12 cellular contexts compared by ENCODE assay signal in genomic region chr20:22462975-22463914, GRCh38.
DNase-seq lines count a peak whose midpoint lies in the region; ATAC-seq and TF ChIP-seq lines count a peak whose summit lies in the region.
"Had no signal": no experiment of that assay in that cellular context is flagged by ENCODE, and none has a peak within 500 bp of the region (broad histone marks: within the 10 kb centered on the region; RNA-seq: fewer than 3 reads in every experiment).

No MANE protein-coding gene starts in this region.

- H3K27ac ChIP-seq in PC-3 (ENCODE audit: low read length) = peak overlapping the region; percentile 79
- H3K27ac ChIP-seq in left lung = no peak overlapping the region
- H3K27ac ChIP-seq in effector memory CD4-positive, alpha-beta T cell (ENCODE audit: insufficient read depth, low read length, poor library complexity, severe bottlenecking) = no peak overlapping the region

- H2AFZ ChIP-seq in PC-3 (ENCODE audit: low read length) = peak overlapping the region; percentile 53

- H3K9me3 ChIP-seq in PC-3 (ENCODE audit: low read length) (no peaks in the 10 kb centered on the region), left lung (no peaks in the 10 kb centered on the region)
- no peaks in the 10 kb centered on the region for H3K9me3 ChIP-seq in effector memory CD4-positive, alpha-beta T cell (ENCODE audit: control insufficient read depth, low read length)

- intact Hi-C loops in PC-3 (cut with micrococcal nuclease) = no loop called here
- intact Hi-C loops in left lung (cut with DNase I) = no loop called here

- BruUV-seq in PC-3 (replicated peaks; lab: Mats Ljungman, UMichigan) = no TSS peak

- no peaks in the 10 kb centered on the region for H4K20me1 ChIP-seq in PC-3 (ENCODE audit: low read length)

- no peaks in the 10 kb centered on the region for H3K79me2 ChIP-seq in PC-3 (ENCODE audit: low read length)

- TF ChIP-seq CTCF in PC-3 (conservative IDR thresholded peaks at IDR 0.05; ENCODE audit: low read depth, low read length) (no peak), left lung (IDR thresholded peaks at IDR 0.05) (no peak)

- ATAC-seq in PC-3 = peak; percentile 80
- peak; percentile 68 for ATAC-seq in left lung
- ATAC-seq in HG02623 (IDR thresholded peaks at IDR 0.05; ENCODE audit: unreplicated experiment) = no peak
- ATAC-seq in GM18861 (IDR thresholded peaks at IDR 0.05; ENCODE audit: unreplicated experiment) = no peak
- ATAC-seq: activated T-cell treated with anti-CD3 and anti-CD28 coated beads, Interleukin-2, amount 50 U/mL, for 72 hours; stimulated activated naive B cell treated with anti-CD40 and anti-IgM and Interleukin-4, amounts not matched to agents 10 μg/mL and 1 μg/mL and 100 μg/mL, for 72 hours had no signal

- CTCF ChIA-PET in PC-3 (lab: Charles Lee) = interaction anchor here (1.3 kb wide), 1 partner anchor 10 kb away, joined by 4 read pairs; no protein-coding TSS in a partner anchor

- peak overlapping the region; percentile 76 for H3K4me2 ChIP-seq in PC-3 (ENCODE audit: low read length)

- H3K4me3 ChIP-seq in PC-3 (ENCODE audit: low read length) (peak overlapping the region; percentile 27; the same call in 1 of the 2 replicates), left lung (no peak overlapping the region)
- no peak overlapping the region for H3K4me3 ChIP-seq in effector memory CD4-positive, alpha-beta T cell (ENCODE audit: insufficient read depth, low read depth, low read length, poor library complexity, severe bottlenecking)

- H3K36me3 ChIP-seq in PC-3 (ENCODE audit: low read depth, low read length) (no peaks in the 10 kb centered on the region), left lung (no peaks in the 10 kb centered on the region)
- no peaks in the 10 kb centered on the region for H3K36me3 ChIP-seq in effector memory CD4-positive, alpha-beta T cell (ENCODE audit: control insufficient read depth, insufficient read depth, low read length)

- H3K4me1 ChIP-seq in PC-3 (ENCODE audit: insufficient read depth, low read length) (peaks cover 22% of the 10 kb centered on the region), left lung (no peaks in the 10 kb centered on the region)
- H3K4me1 ChIP-seq in effector memory CD4-positive, alpha-beta T cell (ENCODE audit: control insufficient read depth, insufficient read depth, low read length, poor library complexity, severe bottlenecking) = no peaks in the 10 kb centered on the region

- H3F3A ChIP-seq in PC-3 (ENCODE audit: low read length, unreplicated experiment) = no peaks in the 10 kb centered on the region

- H3K9ac ChIP-seq in PC-3 (ENCODE audit: low read length) = no peak overlapping the region; the same call in 1 of the 2 replicates

- H3K27me3 ChIP-seq in PC-3 (ENCODE audit: low read length) = no peaks in the 10 kb centered on the region
- H3K27me3 ChIP-seq in left lung = peaks cover 0 to 4% of the 10 kb centered on the region in 2 donors
- no peaks in the 10 kb centered on the region for H3K27me3 ChIP-seq in effector memory CD4-positive, alpha-beta T cell (replicated peaks; ENCODE audit: control insufficient read depth, insufficient read depth, low read length, poor library complexity, severe bottlenecking)

- H3K9me2 ChIP-seq in PC-3 (replicated peaks; ENCODE audit: low read length) = no peaks in the 10 kb centered on the region

- DNase-seq in DMS53 treated with DMSO at 0.1 percent for 48 hours (lab: John Stamatoyannopoulos, UW; ENCODE audit: unreplicated experiment) (peak; percentile 89), NCI-H146 (lab: John Stamatoyannopoulos, UW) (peak; percentile 99), PC-3 (peak; percentile 76), left lung (no peak), NCI-H2227 treated with DMSO at 0.1 percent for 48 hours (lab: John Stamatoyannopoulos, UW) (no peak)
- DNase-seq in effector memory CD4-positive, alpha-beta T cell = no peak
- DNase-seq: activated T-cell treated with anti-CD3 and anti-CD28 coated beads, Interleukin-2, amount 50 U/mL, for 72 hours; mesenchymal stem cell; NCI-H446; stimulated activated naive B cell treated with anti-CD40 and anti-IgM and Interleukin-4, amounts not matched to agents 10 μg/mL and 1 μg/mL and 100 μg/mL, for 72 hours had no signal

- POLR2A ChIA-PET in PC-3 (lab: Charles Lee; ENCODE audit: unreplicated experiment) = interaction anchor here (0.6 kb wide), 2 partner anchors 31 to 123 kb away, joined by 3 read pairs; no protein-coding TSS in a partner anchor

Comparison
In these comparisons a context has a peak if more than half of its experiments do, and no peak if none do; other contexts are left out.
1. DNase-seq: peak in DMS53 treated with DMSO at 0.1 percent for 48 hours (single experiment), NCI-H146 (single experiment) and PC-3 (single experiment); none in left lung (0 of 2), effector memory CD4-positive, alpha-beta T cell (0 of 3) and NCI-H2227 treated with DMSO at 0.1 percent for 48 hours (single experiment).
2. ATAC-seq: peak in PC-3 (single experiment) and left lung (single experiment); none in HG02623 (single experiment) and GM18861 (single experiment).